ENCODE assay signal across 8 cellular contexts in genomic region chr19:35000338-35000646, GRCh38. TPM values are rescaled to one million over a fixed set of nuclear protein-coding genes. Genes with fewer than 3 reads are reported as not detected.
A peak's percentile ranks its signal among the peaks of the same experiment; 100 is the strongest.
DNase-seq lines count a peak whose midpoint lies in the region; ATAC-seq and TF ChIP-seq lines count a peak whose summit lies in the region.
"Had no signal": no experiment of that assay in that cellular context is flagged by ENCODE, and none has a peak within 500 bp of the region (broad histone marks: within the 10 kb centered on the region; RNA-seq: fewer than 3 reads in every experiment).

No MANE protein-coding gene starts in this region.

- peaks cover 48% of the 10 kb centered on the region for H3K4me1 Mint-ChIP-seq in GM23338
- peaks cover 51% of the 10 kb centered on the region for H3K4me1 Mint-ChIP-seq in T-helper 2 cell treated with Interferon-gamma antibody and Interleukin-4, amounts not matched to agents 5 μg/mL and 100 μg/mL, for 36 hours (ENCODE audit: low read depth)
- H3K4me1 Mint-ChIP-seq in activated T-cell treated with anti-CD3 and anti-CD28 coated beads, Interleukin-2, amount 50 U/mL, for 72 hours (ENCODE audit: low read depth): peaks cover 78% of the 10 kb centered on the region

- peaks cover 48% of the 10 kb centered on the region for H3K79me2 ChIP-seq in GM23338 (replicated peaks; ENCODE audit: insufficient read depth)

- peaks cover 27% of the 10 kb centered on the region for H4K20me1 ChIP-seq in GM23338 (replicated peaks; ENCODE audit: insufficient read depth)

- peaks cover 5% of the 10 kb centered on the region for H3K9me3 Mint-ChIP-seq in GM23338
- H3K9me3 Mint-ChIP-seq in T-helper 2 cell treated with Interferon-gamma antibody and Interleukin-4, amounts not matched to agents 5 μg/mL and 100 μg/mL, for 36 hours: no peaks in the 10 kb centered on the region
- no peaks in the 10 kb centered on the region for H3K9me3 Mint-ChIP-seq in activated T-cell treated with anti-CD3 and anti-CD28 coated beads, Interleukin-2, amount 50 U/mL, for 72 hours

- H3K4me2 ChIP-seq in GM23338: peak overlapping the region; percentile 99; the same call in 1 of the 2 replicates

- no peak overlapping the region for H3K27ac Mint-ChIP-seq in GM23338
- no peak overlapping the region for H3K27ac Mint-ChIP-seq in T-helper 2 cell treated with Interferon-gamma antibody and Interleukin-4, amounts not matched to agents 5 μg/mL and 100 μg/mL, for 36 hours
- no peak overlapping the region for H3K27ac Mint-ChIP-seq in activated T-cell treated with anti-CD3 and anti-CD28 coated beads, Interleukin-2, amount 50 U/mL, for 72 hours

- no peak for TF ChIP-seq POLR2A in stomach (IDR thresholded peaks at IDR 0.05)

- no peak for TF ChIP-seq CTCF in GM23338 (conservative IDR thresholded peaks at IDR 0.05; ENCODE audit: low read depth in 2 of 2)
- no peak for TF ChIP-seq CTCF in WERI-Rb-1 (IDR thresholded peaks at IDR 0.05; ENCODE audit: low read depth, low read length)
- TF ChIP-seq CTCF in stomach (IDR thresholded peaks at IDR 0.05): no peak

- H3K36me3 Mint-ChIP-seq in GM23338 (ENCODE audit: low read depth): peaks cover 38% of the 10 kb centered on the region
- peaks cover 12% of the 10 kb centered on the region for H3K36me3 Mint-ChIP-seq in T-helper 2 cell treated with Interferon-gamma antibody and Interleukin-4, amounts not matched to agents 5 μg/mL and 100 μg/mL, for 36 hours (ENCODE audit: low read depth)
- peaks cover 23 to 32% of the 10 kb centered on the region in 2 donors for H3K36me3 Mint-ChIP-seq in activated T-cell treated with anti-CD3 and anti-CD28 coated beads, Interleukin-2, amount 50 U/mL, for 72 hours (ENCODE audit: insufficient read depth in 2 of 2)

- H3K9me3 ChIP-seq in WERI-Rb-1 (ENCODE audit: severe bottlenecking) (no peaks in the 10 kb centered on the region), iPS-15b (ENCODE audit: control insufficient read depth, insufficient read depth, low read length) (no peaks in the 10 kb centered on the region), stomach (no peaks in the 10 kb centered on the region)

- no peak for DNase-seq in GM23338 (ENCODE audit: low spot score)
- no peak for DNase-seq in WERI-Rb-1
- no peak for DNase-seq in stomach
- DNase-seq in G401 (ENCODE audit: low spot score): no peak
- DNase-seq in T-helper 2 cell treated with Interferon-gamma antibody and Interleukin-4, amounts not matched to agents 5 μg/mL and 100 μg/mL, for 36 hours (ENCODE audit: low spot score): no peak
- no peak for DNase-seq in activated T-cell treated with anti-CD3 and anti-CD28 coated beads, Interleukin-2, amount 50 U/mL, for 72 hours

- H3K4me3 ChIP-seq in GM23338: peak overlapping the region; percentile 90
- peak overlapping the region; percentile 78 for H3K4me3 ChIP-seq in WERI-Rb-1 (ENCODE audit: low read depth, low read length)
- peak overlapping the region; percentile 92 for H3K4me3 ChIP-seq in iPS-15b (ENCODE audit: low read depth, low read length)
- H3K4me3 ChIP-seq in stomach: peak overlapping the region; percentile 82 to 92 (median 86)

- WGBS in stomach, 5 donors: 0% methylated on average over 11 to 37 of the region's 37 CpGs; no CpG with 5 or more reads in 1 of the 5 donors

- no peak overlapping the region; the same call in 2 of the 3 replicates for H3K4me3 Mint-ChIP-seq in GM23338
- H3K4me3 Mint-ChIP-seq in T-helper 2 cell treated with Interferon-gamma antibody and Interleukin-4, amounts not matched to agents 5 μg/mL and 100 μg/mL, for 36 hours: no peak overlapping the region
- no peak overlapping the region for H3K4me3 Mint-ChIP-seq in activated T-cell treated with anti-CD3 and anti-CD28 coated beads, Interleukin-2, amount 50 U/mL, for 72 hours

- in situ Hi-C loops in G401 (cut with HindIII; ENCODE audit: low sequenced_read_pairs): no loop called here

- H3K9ac ChIP-seq in iPS-15b (ENCODE audit: low read depth, low read length): peak overlapping the region; percentile 74

- intact Hi-C loops in stomach (cut with DNase I; ENCODE audit: low total_unique reads): no loop called here

- peak; percentile 52 for ATAC-seq in GM23338
- ATAC-seq in activated T-cell treated with anti-CD3 and anti-CD28 coated beads, Interleukin-2, amount 50 U/mL, for 72 hours (replicated peaks in 1 of 2): no peak

- peaks cover 19% of the 10 kb centered on the region for H3F3A ChIP-seq in GM23338 (replicated peaks; ENCODE audit: low read depth)

- H2AFZ ChIP-seq in GM23338: no peak overlapping the region

- no peaks in the 10 kb centered on the region for H3K9me2 ChIP-seq in GM23338 (ENCODE audit: insufficient read depth)

- H3K36me3 ChIP-seq in GM23338 (ENCODE audit: insufficient read depth) (0 out of 2 replicates have a peak, but pooled peaks cover 6% of the 10 kb centered on the region), WERI-Rb-1 (peaks cover 18% of the 10 kb centered on the region), iPS-15b (ENCODE audit: control insufficient read depth, insufficient read depth, low read length) (peaks cover 7% of the 10 kb centered on the region), stomach (peaks cover 0 to 8% (median under 1%) of the 10 kb centered on the region in 4 donors)

- H3K27ac ChIP-seq in GM23338 (ENCODE audit: low read depth) (no peak overlapping the region), WERI-Rb-1 (peak overlapping the region; percentile 98), stomach (peak overlapping the region; percentile 94 to 99 (median 99))

- H3K27me3 Mint-ChIP-seq in GM23338 (ENCODE audit: insufficient read depth, low read depth, poor library complexity): peaks cover 27% of the 10 kb centered on the region
- no peaks in the 10 kb centered on the region for H3K27me3 Mint-ChIP-seq in T-helper 2 cell treated with Interferon-gamma antibody and Interleukin-4, amounts not matched to agents 5 μg/mL and 100 μg/mL, for 36 hours (ENCODE audit: low read depth)
- no peaks in the 10 kb centered on the region for H3K27me3 Mint-ChIP-seq in activated T-cell treated with anti-CD3 and anti-CD28 coated beads, Interleukin-2, amount 50 U/mL, for 72 hours (ENCODE audit: low read depth)

- H3K4me1 ChIP-seq in GM23338 (ENCODE audit: insufficient read depth): peaks cover 57% of the 10 kb centered on the region
- H3K4me1 ChIP-seq in iPS-15b (ENCODE audit: control insufficient read depth, insufficient read depth, low read length): peaks cover 16% of the 10 kb centered on the region
- peaks cover 55 to 93% (median 83%) of the 10 kb centered on the region in 4 donors for H3K4me1 ChIP-seq in stomach

- H3K27me3 ChIP-seq in GM23338 (ENCODE audit: insufficient read depth) (no peaks in the 10 kb centered on the region), WERI-Rb-1 (ENCODE audit: insufficient read depth, low read depth, severe bottlenecking) (no peaks in the 10 kb centered on the region), iPS-15b (ENCODE audit: control insufficient read depth, insufficient read depth, low read length) (no peaks in the 10 kb centered on the region), stomach (no peaks in the 10 kb centered on the region)

- TF ChIP-seq EP300 in stomach (IDR thresholded peaks at IDR 0.05): no peak

TF ChIP-seq in GM23338, 12 proteins besides CTCF, POLR2A, EP300 and RAD21 (continues in another document):
- no peak for TF ChIP-seq NANOG (IDR thresholded peaks at IDR 0.05; ENCODE audit: borderline replicate concordance)
- TF ChIP-seq CREB1 (CRISPR knock-in tag; IDR thresholded peaks at IDR 0.05; ENCODE audit: low read depth): no peak
- TF ChIP-seq JUNB (IDR thresholded peaks at IDR 0.05; ENCODE audit: unreplicated experiment): no peak

RNA-seq across cellular contexts. Expression of gene GRAMD1A, which starts 0.2 kb away (rescaled TPM):
- 141 and 174 TPM in 2 replicates for total RNA-seq in GM23338 (2014; rRNA removed; shearing (Covaris generic))
- polyA plus RNA-seq in GM23338 (2016; fragmentation: Nextera tagmentation; extraction: Ambion mirVana) (122 and 125 TPM in 2 replicates), stomach (10 to 100 TPM; 29.8 to 52.2 (median 34.4) TPM)
- 10 to 100 TPM; 39.7 to 74.1 (median 48.1) TPM for total RNA-seq in stomach
- 29.9 and 42.9 TPM in 2 replicates for total RNA-seq in G401 (2014; rRNA removed; shearing (Covaris generic))
- total RNA-seq in activated T-cell treated with anti-CD3 and anti-CD28 coated beads, Interleukin-2, amount 50 U/mL, for 72 hours: 100 to 1,000 TPM; 233 to 236 TPM

RNA-seq across cellular contexts. Expression of gene SCN1B, which starts 30.0 kb away (rescaled TPM):
- 3.4 and 4.8 TPM in 2 replicates for total RNA-seq in GM23338 (2014; rRNA removed; shearing (Covaris generic))
- 1.7 and 1.8 TPM in 2 replicates for polyA plus RNA-seq in GM23338 (2016; fragmentation: Nextera tagmentation; extraction: Ambion mirVana)
- 10 to 100 TPM in 1 of 5 donors, 1 to 10 TPM in 3, not detected in 1; 1.3 to 36.6 (median 3.5) TPM for total RNA-seq in stomach
- polyA plus RNA-seq in stomach: 1 to 10 TPM; 3.7 to 8.6 (median 6.1) TPM
- total RNA-seq in G401 (2014; rRNA removed; shearing (Covaris generic)): 0.17 TPM in 1 of 2 replicates, not detected in the other
- 1 to 10 TPM; 2.7 to 4.7 TPM for total RNA-seq in activated T-cell treated with anti-CD3 and anti-CD28 coated beads, Interleukin-2, amount 50 U/mL, for 72 hours

RNA-seq across cellular contexts. Expression of gene ZNF792, which starts 36.3 kb away (rescaled TPM):
- total RNA-seq in GM23338 (2014; rRNA removed; shearing (Covaris generic)): 8.8 and 12.8 TPM in 2 replicates
- polyA plus RNA-seq in GM23338 (2016; fragmentation: Nextera tagmentation; extraction: Ambion mirVana) (1.3 and 1.6 TPM in 2 replicates), stomach (1 to 10 TPM in 1 of 3 donors, under 1 TPM in 2; 0.78 to 1.4 (median 0.87) TPM)
- total RNA-seq in stomach: 10 to 100 TPM in 2 of 5 donors, 1 to 10 TPM in 2, under 1 TPM in 1; 0.87 to 14.3 (median 8.4) TPM
- 2.2 and 8.3 TPM in 2 replicates for total RNA-seq in G401 (2014; rRNA removed; shearing (Covaris generic))
- total RNA-seq in activated T-cell treated with anti-CD3 and anti-CD28 coated beads, Interleukin-2, amount 50 U/mL, for 72 hours: 1 to 10 TPM; 8.3 to 9.1 TPM

RNA-seq across cellular contexts. Expression of gene HPN, which starts 41.2 kb away (rescaled TPM):
- total RNA-seq in GM23338 (2014; rRNA removed; shearing (Covaris generic)): 16.2 and 17.4 TPM in 2 replicates
- polyA plus RNA-seq in GM23338 (2016; fragmentation: Nextera tagmentation; extraction: Ambion mirVana) (14.0 and 14.6 TPM in 2 replicates), stomach (10 to 100 TPM; 19.2 to 39.4 (median 33.7) TPM)
- 10 to 100 TPM in 4 of 5 donors, not detected in 1; 14.7 to 45.2 (median 21.9) TPM for total RNA-seq in stomach
- not detected in 2 replicates for total RNA-seq in G401 (2014; rRNA removed; shearing (Covaris generic))
- under 1 TPM; 0.19 to 0.30 TPM for total RNA-seq in activated T-cell treated with anti-CD3 and anti-CD28 coated beads, Interleukin-2, amount 50 U/mL, for 72 hours
- total RNA-seq: T-helper 1 cell treated with Interleukin-12 subunit alpha and Interleukin-12 subunit beta and Interleukin-4 antibody, amounts not matched to agents 30 ng/mL and 1 ng/mL, for 36 hours had no signal
